1 cellular context compared by ENCODE assay signal in genomic region chr2:96449637-96450036, GRCh38.
TF ChIP-seq lines count a peak whose summit lies in the region.

No MANE protein-coding gene starts in this region.

TF ChIP-seq in Ishikawa, 13 proteins besides CTCF, POLR2A, EP300 and RAD21:
- TF ChIP-seq REST (IDR thresholded peaks at IDR 0.05; ENCODE audit: low read depth): no peak
- TF ChIP-seq TEAD4 (IDR thresholded peaks at IDR 0.05): peak; percentile 60
